ENCODE assay signal across 9 cellular contexts in genomic region chr5:59069438-59070079, GRCh38.
DNase-seq lines count a peak whose midpoint lies in the region; ATAC-seq and TF ChIP-seq lines count a peak whose summit lies in the region.
"Had no signal": no experiment of that assay in that cellular context is flagged by ENCODE, and none has a peak within 500 bp of the region (broad histone marks: within the 10 kb centered on the region; RNA-seq: fewer than 3 reads in every experiment).

No MANE protein-coding gene starts in this region.

- no peaks in the 10 kb centered on the region for H3K36me3 ChIP-seq in brain microvascular endothelial cell (replicated peaks)
- H3K36me3 ChIP-seq: WERI-Rb-1 had no signal

- H3K4me3 ChIP-seq in brain microvascular endothelial cell (ENCODE audit: low read depth, low read length): no peak overlapping the region

- H3K4me1 Mint-ChIP-seq in stimulated activated naive CD8-positive, alpha-beta T cell treated with anti-CD3 and anti-CD28 coated beads, Interleukin-15, amount 100 ng/mL, for 72 hours: peaks cover 10% of the 10 kb centered on the region

- H3K27ac Mint-ChIP-seq in stimulated activated naive CD8-positive, alpha-beta T cell treated with anti-CD3 and anti-CD28 coated beads, Interleukin-15, amount 100 ng/mL, for 72 hours: no peak overlapping the region

- TF ChIP-seq CTCF in brain microvascular endothelial cell (IDR thresholded peaks at IDR 0.05; ENCODE audit: low read depth, low read length, missing control alignments): no peak

- in situ Hi-C loops in brain microvascular endothelial cell (cut with HindIII; ENCODE audit: low pct_ligation_motif_present, low sequenced_read_pairs): no loop called here
- in situ Hi-C loops in KBM-7 (cut with MboI; ENCODE audit: low pct_unique_long_range_greater_than_20kb, low sequenced_read_pairs): no loop called here

- H3K4me3 Mint-ChIP-seq in stimulated activated naive CD8-positive, alpha-beta T cell treated with anti-CD3 and anti-CD28 coated beads, Interleukin-15, amount 100 ng/mL, for 72 hours: no peak overlapping the region

- no peaks in the 10 kb centered on the region for H3K27me3 ChIP-seq in brain microvascular endothelial cell (replicated peaks)

- H3K27ac ChIP-seq in brain microvascular endothelial cell: peak overlapping the region; percentile 56
- H3K27ac ChIP-seq: WERI-Rb-1 had no signal

- no peaks in the 10 kb centered on the region for H3K27me3 Mint-ChIP-seq in stimulated activated naive CD8-positive, alpha-beta T cell treated with anti-CD3 and anti-CD28 coated beads, Interleukin-15, amount 100 ng/mL, for 72 hours

- peaks cover 0 to 8% of the 10 kb centered on the region in 2 donors for H3K9me3 Mint-ChIP-seq in stimulated activated naive CD8-positive, alpha-beta T cell treated with anti-CD3 and anti-CD28 coated beads, Interleukin-15, amount 100 ng/mL, for 72 hours

- DNase-seq in HK-2 (ENCODE audit: unreplicated experiment) (peak; percentile 14), brain microvascular endothelial cell (peak; percentile 92), inferior parietal cortex (ENCODE audit: extremely low spot score) (peak; percentile 50), stromal cell of bone marrow (ENCODE audit: low read depth) (peak; percentile 81), KBM-7 (no peak)
- no peak for DNase-seq in stimulated activated naive CD8-positive, alpha-beta T cell treated with anti-CD3 and anti-CD28 coated beads, Interleukin-15, amount 100 ng/mL, for 72 hours
- DNase-seq in activated CD4-positive, CD25-positive, alpha-beta regulatory T cell treated with anti-CD3 and anti-CD28 coated beads, Interleukin-2, amount 50 U/mL, for 72 hours: no peak
- DNase-seq: NCI-H1930, WERI-Rb-1 had no signal

- ATAC-seq in stimulated activated naive CD8-positive, alpha-beta T cell treated with anti-CD3 and anti-CD28 coated beads, Interleukin-15, amount 100 ng/mL, for 72 hours: no peak

Comparison
In these comparisons a context has a peak if more than half of its experiments do, and no peak if none do; other contexts are left out.
1. DNase-seq: peak in HK-2 (single experiment), brain microvascular endothelial cell (single experiment), inferior parietal cortex (single experiment) and stromal cell of bone marrow (single experiment); none in stimulated activated naive CD8-positive, alpha-beta T cell treated with anti-CD3 and anti-CD28 coated beads, Interleukin-15, amount 100 ng/mL, for 72 hours (0 of 2), KBM-7 (single experiment) and activated CD4-positive, CD25-positive, alpha-beta regulatory T cell treated with anti-CD3 and anti-CD28 coated beads, Interleukin-2, amount 50 U/mL, for 72 hours (single experiment).